In genomic region chr13:49858183-49858856, GRCh38 we compare ENCODE assay signal across 1 cellular context.
A peak's percentile ranks its signal among the peaks of the same experiment; 100 is the strongest.
TF ChIP-seq lines count a peak whose summit lies in the region.

No MANE protein-coding gene starts in this region.

TF ChIP-seq in HepG2, 621 proteins besides CTCF, POLR2A, EP300 and RAD21 (continued from another document):
- TF ChIP-seq REST (IDR thresholded peaks at IDR 0.05; ENCODE audit: borderline replicate concordance in 1 of 2, low read depth in 1 of 2, low read length in 2 of 2) (no peak), TCF12 (IDR thresholded peaks at IDR 0.05) (no peak), TCF12 (CRISPR knock-in tag; IDR thresholded peaks at IDR 0.05) (peak; percentile 56; the same call in 1 of the 2 replicates), ATF4 (CRISPR knock-in tag; IDR thresholded peaks at IDR 0.05) (peak in 1 of 2 experiments; percentile 61; a peak in 1 of 4 replicates), SNAPC4 (CRISPR knock-in tag; IDR thresholded peaks at IDR 0.05) (0 out of 2 replicates have a peak, but pooled peaks have one; percentile 28), ATF7 (IDR thresholded peaks at IDR 0.05) (no peak; the same call in 1 of the 2 replicates), ATF7 (CRISPR knock-in tag; IDR thresholded peaks at IDR 0.05) (no peak), THAP9 (CRISPR knock-in tag; IDR thresholded peaks at IDR 0.05; ENCODE audit: borderline replicate concordance) (no peak), GATAD2A (CRISPR knock-in tag; IDR thresholded peaks at IDR 0.05) (peak; percentile 97), PAXIP1 (CRISPR knock-in tag; conservative IDR thresholded peaks at IDR 0.05) (peak; percentile 94), NFIC (IDR thresholded peaks at IDR 0.05; ENCODE audit: low read length) (peak; percentile 90), HBP1 (CRISPR knock-in tag; IDR thresholded peaks at IDR 0.05; ENCODE audit: low read depth) (peak; percentile 50; the same call in 1 of the 2 replicates), AGO1 (IDR thresholded peaks at IDR 0.05; ENCODE audit: low read depth, low read length, poor library complexity, severe bottlenecking) (no peak), ZNF777 (CRISPR knock-in tag; IDR thresholded peaks at IDR 0.05) (no peak), KDM2A (CRISPR knock-in tag; IDR thresholded peaks at IDR 0.05; ENCODE audit: borderline replicate concordance, low read depth) (no peak), ZNF75D (CRISPR knock-in tag; IDR thresholded peaks at IDR 0.05; ENCODE audit: borderline replicate concordance) (no peak), CCDC6 (CRISPR knock-in tag; IDR thresholded peaks at IDR 0.05) (peak; percentile 28; the same call in 1 of the 2 replicates), RCOR2 (CRISPR knock-in tag; IDR thresholded peaks at IDR 0.05) (peak; percentile 84), CCAR2 (optimal IDR thresholded peaks at IDR 0.05; ENCODE audit: low read depth, low read length) (no peak), ZNF569 (CRISPR knock-in tag; IDR thresholded peaks at IDR 0.05; ENCODE audit: borderline replicate concordance) (no peak), ZNF530 (CRISPR knock-in tag; IDR thresholded peaks at IDR 0.05; ENCODE audit: low read depth) (no peak), ZNF484 (CRISPR knock-in tag; IDR thresholded peaks at IDR 0.05; ENCODE audit: borderline replicate concordance, low read depth) (no peak)
